ENCODE assay signal across 11 cellular contexts in the genomic region with DNA sequence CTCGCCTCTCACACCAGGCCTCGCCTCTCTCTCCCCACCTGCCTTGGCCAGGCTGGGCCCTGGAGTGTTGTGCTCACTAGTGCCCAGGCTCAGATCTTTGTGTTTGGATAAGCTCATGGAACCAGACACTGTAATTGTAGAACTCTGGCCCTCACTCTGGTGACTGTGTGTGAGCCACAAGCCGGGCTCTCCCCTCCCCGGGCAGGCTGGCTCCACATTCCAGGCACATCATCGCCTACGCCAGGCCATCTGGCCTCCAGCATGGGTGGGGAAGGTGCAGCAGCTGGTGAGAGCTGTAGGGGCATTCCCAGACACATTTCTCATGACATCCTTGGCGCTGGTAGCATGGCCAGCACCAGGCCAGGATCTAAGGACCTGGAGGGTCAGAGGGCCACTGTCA.
DNase-seq lines count a peak whose midpoint lies in the region; ATAC-seq and TF ChIP-seq lines count a peak whose summit lies in the region.
"Had no signal": no experiment of that assay in that cellular context is flagged by ENCODE, and none has a peak within 500 bp of the region (broad histone marks: within the 10 kb centered on the region; RNA-seq: fewer than 3 reads in every experiment).

No MANE protein-coding gene starts in this region.

- H2AK5ac ChIP-seq in mesendoderm (ENCODE audit: low read length): no peak overlapping the region

- H3K27ac Mint-ChIP-seq in activated T-helper 17 cell treated with anti-CD3 and anti-CD28 coated beads, Interleukin-2, amount 50 U/mL, for 72 hours: no peak overlapping the region
- H3K27ac Mint-ChIP-seq: B cell had no signal

- H3K4ac ChIP-seq in mesendoderm (ENCODE audit: low read depth, low read length): no peak overlapping the region

- CTCF ChIA-PET in AG04450 (lab: Charles Lee): interaction anchor here (0.8 kb wide), 1 partner anchor 248 kb away, joined by 3 read pairs; no protein-coding TSS in a partner anchor

- no CpG with 5 or more reads among the region's 7 CpGs for WGBS in mesendoderm (ENCODE audit: extremely low coverage, insufficient coverage, low lambda C conversion rate)

- DNase-seq in AG04450 (ENCODE audit: low read depth, low spot score) (no peak), M059J (ENCODE audit: low read depth) (peak; percentile 87), coronary artery (ENCODE audit: low spot score) (no peak), mesendoderm (no peak), caudate nucleus (lab: John Stamatoyannopoulos, UW) (no peak)
- DNase-seq: body of pancreas, OCI-M1 had no signal

- H3K23ac ChIP-seq in mesendoderm (ENCODE audit: low read length): no peak overlapping the region

- no peak overlapping the region for H3K9ac ChIP-seq in mesendoderm (ENCODE audit: low read length)

- peak overlapping the region; percentile 28 for H3K56ac ChIP-seq in mesendoderm (ENCODE audit: low read length)

- H3K27me3 Mint-ChIP-seq in activated T-helper 17 cell treated with anti-CD3 and anti-CD28 coated beads, Interleukin-2, amount 50 U/mL, for 72 hours: no peaks in the 10 kb centered on the region
- H3K27me3 Mint-ChIP-seq: B cell had no signal

- no peak overlapping the region for H2BK15ac ChIP-seq in mesendoderm (replicated peaks; ENCODE audit: low read depth)

- peaks cover 2% of the 10 kb centered on the region; the same call in 1 of the 2 replicates for H3K9me3 ChIP-seq in AG04450 (ENCODE audit: control insufficient read depth, insufficient read depth, low read length)
- H3K9me3 ChIP-seq: body of pancreas had no signal

- no peaks in the 10 kb centered on the region for H3K4me1 Mint-ChIP-seq in activated T-helper 17 cell treated with anti-CD3 and anti-CD28 coated beads, Interleukin-2, amount 50 U/mL, for 72 hours

- no peaks in the 10 kb centered on the region for H3K79me1 ChIP-seq in mesendoderm (ENCODE audit: low read length)

- H3K27me3 ChIP-seq in AG04450 (ENCODE audit: control insufficient read depth, insufficient read depth, low read length) (no peaks in the 10 kb centered on the region), mesendoderm (ENCODE audit: insufficient read depth, low read length, poor library complexity) (no peaks in the 10 kb centered on the region)
- H3K27me3 ChIP-seq: body of pancreas had no signal

- H3K4me3 ChIP-seq in AG04450 (ENCODE audit: low read depth, low read length): no peak overlapping the region
- H3K4me3 ChIP-seq in coronary artery: no peak overlapping the region
- H3K4me3 ChIP-seq in mesendoderm (ENCODE audit: low read length): no peak overlapping the region
- H3K4me3 ChIP-seq: body of pancreas had no signal

- H3K4me3 Mint-ChIP-seq in activated T-helper 17 cell treated with anti-CD3 and anti-CD28 coated beads, Interleukin-2, amount 50 U/mL, for 72 hours: no peak overlapping the region
- H3K4me3 Mint-ChIP-seq: B cell had no signal

- H3K4me2 ChIP-seq in mesendoderm (ENCODE audit: low read length): no peak overlapping the region

- H3K79me2 ChIP-seq in mesendoderm (ENCODE audit: control insufficient read depth, insufficient read depth, low read length): no peaks in the 10 kb centered on the region

- H3K18ac ChIP-seq in mesendoderm (ENCODE audit: low read length): no peak overlapping the region

- POLR2A ChIA-PET in AG04450 (lab: Yijun Ruan, JAX): interaction anchor here (1.0 to 1.2 kb wide), 2 partner anchors 13 to 160 kb away, joined by 3 to 5 read pairs; no protein-coding TSS in a partner anchor

- no peak overlapping the region for H2BK5ac ChIP-seq in mesendoderm (ENCODE audit: low read length)

- no peaks in the 10 kb centered on the region for H3K9me3 Mint-ChIP-seq in activated T-helper 17 cell treated with anti-CD3 and anti-CD28 coated beads, Interleukin-2, amount 50 U/mL, for 72 hours

- H3K4me1 ChIP-seq in mesendoderm (ENCODE audit: control insufficient read depth, low read depth, low read length): peaks cover 11% of the 10 kb centered on the region

- no peaks in the 10 kb centered on the region for H3K36me3 Mint-ChIP-seq in activated T-helper 17 cell treated with anti-CD3 and anti-CD28 coated beads, Interleukin-2, amount 50 U/mL, for 72 hours (ENCODE audit: low read depth)

- H2BK120ac ChIP-seq in mesendoderm (ENCODE audit: low read depth, low read length): no peak overlapping the region

- TF ChIP-seq CTCF in AG04450 (IDR thresholded peaks at IDR 0.05; ENCODE audit: low read depth, low read length) (no peak), coronary artery (IDR thresholded peaks at IDR 0.05) (no peak)

- H3K27ac ChIP-seq in AG04450 (ENCODE audit: low read depth, low read length) (peak overlapping the region; percentile 78), coronary artery (peak overlapping the region; percentile 52 to 95), mesendoderm (ENCODE audit: low read depth, low read length) (no peak overlapping the region), caudate nucleus (ENCODE audit: low read depth, low read length) (no peak overlapping the region)
- H3K27ac ChIP-seq: body of pancreas had no signal

- H4K5ac ChIP-seq in mesendoderm (ENCODE audit: low read length): no peak overlapping the region

- no peak overlapping the region for H4K8ac ChIP-seq in mesendoderm (ENCODE audit: low read depth, low read length)

- H3K36me3 ChIP-seq in mesendoderm (ENCODE audit: control insufficient read depth, insufficient read depth, low read length): no peaks in the 10 kb centered on the region

- no peak for ATAC-seq in HG03521 (IDR thresholded peaks at IDR 0.05; ENCODE audit: unreplicated experiment)
- ATAC-seq in activated T-helper 17 cell treated with anti-CD3 and anti-CD28 coated beads, Interleukin-2, amount 50 U/mL, for 72 hours (replicated peaks): no peak
- no peak for ATAC-seq in GM19351 (IDR thresholded peaks at IDR 0.05; ENCODE audit: unreplicated experiment)
- ATAC-seq: body of pancreas had no signal

Comparison
In these comparisons a context has a peak if more than half of its experiments do, and no peak if none do; other contexts are left out.
1. H3K27ac ChIP-seq: peak in AG04450 (single experiment) and coronary artery (2 of 2); none in mesendoderm (single experiment) and caudate nucleus (single experiment).